21 cellular contexts compared by ENCODE assay signal in the genomic region with DNA sequence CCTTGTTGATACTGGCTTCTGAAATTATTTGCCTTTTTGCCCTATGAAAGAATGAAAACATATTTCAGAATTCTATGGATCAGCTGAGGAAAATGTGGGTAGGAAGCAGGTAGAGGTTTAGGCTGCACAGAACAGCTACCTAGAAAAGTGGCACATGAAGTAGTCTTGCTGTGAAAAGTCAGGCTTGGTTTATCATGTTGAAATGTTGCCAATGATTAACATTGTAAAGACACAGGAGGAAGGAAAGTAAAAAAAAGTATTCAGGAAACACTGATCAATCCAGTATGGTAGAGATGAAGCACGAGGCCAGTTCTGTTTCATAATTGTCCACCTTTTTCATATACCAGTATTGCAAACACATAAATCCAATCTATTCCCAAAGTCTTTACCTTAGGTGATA. TPM values are rescaled to one million over a fixed set of nuclear protein-coding genes. Genes with fewer than 3 reads are reported as not detected.
"Had no signal": no experiment of that assay in that cellular context is flagged by ENCODE, and none has a peak within 500 bp of the region (broad histone marks: within the 10 kb centered on the region; RNA-seq: fewer than 3 reads in every experiment).

No MANE protein-coding gene starts in this region.

- H3K27me3 ChIP-seq: esophagus squamous epithelium, gastroesophageal sphincter had no signal

- ATAC-seq: effector memory CD8-positive, alpha-beta T cell; gastroesophageal sphincter; lower lobe of right lung; natural killer cell treated with Interleukin-12 subunit alpha and Interleukin-12 subunit beta and Interleukin-15 and Interleukin-18, amount 100 ng/mL, for 72 hours; sciatic nerve had no signal

- DNase-seq: cortex of kidney; effector memory CD8-positive, alpha-beta T cell; esophagus squamous epithelium; foreskin fibroblast; glutamatergic neuron; islet precursor cell; left ventricle myocardium inferior; lower lobe of right lung; midbrain; occipital lobe; stimulated activated CD4-positive, alpha-beta T cell treated with anti-CD3 and anti-CD28 coated beads, Interleukin-12 subunit alpha, Interleukin-12 subunit beta, amount 100 ng/mL, for 4 hours; stimulated activated CD4-positive, alpha-beta T cell treated with anti-CD3 and anti-CD28 coated beads, Interleukin-2, amount 100 ng/mL, for 48 hours; stimulated activated naive CD4-positive, alpha-beta T cell treated with Interleukin-2 at 50 U/mL for 16 hours; trophoblast cell had no signal

- H3K9me3 ChIP-seq: esophagus squamous epithelium, gastroesophageal sphincter, left ventricle myocardium inferior, lower lobe of right lung, prostate gland had no signal

- H3K9ac ChIP-seq: parathyroid adenoma had no signal

- H3K36me3 ChIP-seq: prostate gland had no signal

- H3K4me1 ChIP-seq: esophagus squamous epithelium, lower lobe of right lung, parathyroid adenoma, prostate gland had no signal

- H3K79me2 ChIP-seq: parathyroid adenoma had no signal

- H2AFZ ChIP-seq: parathyroid adenoma had no signal

- H3K27ac ChIP-seq: esophagus squamous epithelium, gastroesophageal sphincter, left ventricle myocardium inferior, lower lobe of right lung, parathyroid adenoma, prostate gland, skin epidermis had no signal

- H3K4me3 ChIP-seq: esophagus squamous epithelium, gastroesophageal sphincter, left ventricle myocardium inferior, lower lobe of right lung, prostate gland, skin epidermis had no signal

RNA-seq across cellular contexts. Expression of a gene that starts 51.1 kb away (rescaled TPM):
- total RNA-seq: epithelial cell of proximal tubule had no signal
